Comparison of ENCODE assay signal across 13 cellular contexts in the genomic region with DNA sequence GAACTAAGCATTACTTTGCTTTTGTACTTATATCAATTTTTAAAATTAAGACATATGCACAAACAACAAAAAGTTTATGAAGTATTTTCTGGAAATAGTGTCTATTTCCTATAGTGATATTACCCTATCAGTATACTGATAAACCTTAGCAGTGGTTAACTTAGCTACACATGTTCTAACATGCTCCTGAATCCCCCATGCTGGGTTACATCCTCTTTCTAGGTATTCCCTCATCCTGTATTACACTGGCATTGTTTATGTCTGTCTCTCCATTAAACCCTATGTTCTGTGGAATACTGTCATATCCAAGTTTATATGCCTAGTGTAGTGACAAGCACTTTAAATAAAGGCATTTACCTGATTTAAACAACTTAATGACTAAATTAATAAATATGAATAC.
"Had no signal": no experiment of that assay in that cellular context is flagged by ENCODE, and none has a peak within 500 bp of the region (broad histone marks: within the 10 kb centered on the region; RNA-seq: fewer than 3 reads in every experiment).

No MANE protein-coding gene starts in this region.

- H3K36me3 ChIP-seq: gastrocnemius medialis, left ventricle myocardium inferior, tibial artery had no signal

- DNase-seq: activated B cell treated with CpG ODN at 0.5 μM for 24 hours; activated CD4-positive, alpha-beta memory T cell treated with anti-CD3 and anti-CD28 coated beads, Interleukin-2, amount 10 ng/mL, durations not matched to agents 7 days and 5 days; activated CD4-positive, alpha-beta T cell treated with anti-CD3 and anti-CD28 coated beads for 48 hours; central memory CD4-positive, alpha-beta T cell; endodermal cell; gastrocnemius medialis; kidney glomerular epithelial cell; left ventricle myocardium inferior; retina; stimulated activated CD8-positive, alpha-beta memory T cell treated with anti-CD3 and anti-CD28 coated beads, Interleukin-4, amount 100 ng/mL, for 48 hours; tibial artery had no signal

- H3K27me3 ChIP-seq: dorsolateral prefrontal cortex, gastrocnemius medialis, tibial artery had no signal

- H3K9me3 ChIP-seq: gastrocnemius medialis, left ventricle myocardium inferior, tibial artery had no signal

- ATAC-seq: activated CD8-positive, alpha-beta memory T cell treated with anti-CD3 and anti-CD28 coated beads, Interleukin-2, amount 10 ng/mL, durations not matched to agents 7 days and 5 days; gastrocnemius medialis had no signal
